2 cellular contexts compared by ENCODE assay signal in genomic region chr15:56946150-56946549, GRCh38.
TF ChIP-seq lines count a peak whose summit lies in the region.

No MANE protein-coding gene starts in this region.

TF ChIP-seq in SK-N-SH treated with all-trans-retinoic acid at 6 μM for 48 hours, 23 proteins besides CTCF, POLR2A, EP300 and RAD21 (continued from another document):
- TF ChIP-seq, protein P1, sequence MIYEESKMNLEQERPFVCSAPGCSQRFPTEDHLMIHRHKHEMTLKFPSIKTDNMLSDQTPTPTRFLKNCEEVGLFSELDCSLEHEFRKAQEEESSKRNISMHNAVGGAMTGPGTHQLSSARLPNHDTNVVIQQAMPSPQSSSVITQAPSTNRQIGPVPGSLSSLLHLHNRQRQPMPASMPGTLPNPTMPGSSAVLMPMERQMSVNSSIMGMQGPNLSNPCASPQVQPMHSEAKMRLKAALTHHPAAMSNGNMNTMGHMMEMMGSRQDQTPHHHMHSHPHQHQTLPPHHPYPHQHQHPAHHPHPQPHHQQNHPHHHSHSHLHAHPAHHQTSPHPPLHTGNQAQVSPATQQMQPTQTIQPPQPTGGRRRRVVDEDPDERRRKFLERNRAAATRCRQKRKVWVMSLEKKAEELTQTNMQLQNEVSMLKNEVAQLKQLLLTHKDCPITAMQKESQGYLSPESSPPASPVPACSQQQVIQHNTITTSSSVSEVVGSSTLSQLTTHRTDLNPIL (CRISPR knock-in tag; IDR thresholded peaks at IDR 0.05; ENCODE audit: low read depth) = no peak
- TF ChIP-seq RARB (CRISPR knock-in tag; IDR thresholded peaks at IDR 0.05) (no peak), TCF4 (CRISPR knock-in tag; IDR thresholded peaks at IDR 0.05; ENCODE audit: borderline replicate concordance) (no peak), SNAI2 (CRISPR knock-in tag; IDR thresholded peaks at IDR 0.05) (no peak), PATZ1 (CRISPR knock-in tag; IDR thresholded peaks at IDR 0.05; ENCODE audit: borderline replicate concordance) (no peak), ZFP30 (CRISPR knock-in tag; IDR thresholded peaks at IDR 0.05) (peak; percentile 97)
- TF ChIP-seq, protein P2, sequence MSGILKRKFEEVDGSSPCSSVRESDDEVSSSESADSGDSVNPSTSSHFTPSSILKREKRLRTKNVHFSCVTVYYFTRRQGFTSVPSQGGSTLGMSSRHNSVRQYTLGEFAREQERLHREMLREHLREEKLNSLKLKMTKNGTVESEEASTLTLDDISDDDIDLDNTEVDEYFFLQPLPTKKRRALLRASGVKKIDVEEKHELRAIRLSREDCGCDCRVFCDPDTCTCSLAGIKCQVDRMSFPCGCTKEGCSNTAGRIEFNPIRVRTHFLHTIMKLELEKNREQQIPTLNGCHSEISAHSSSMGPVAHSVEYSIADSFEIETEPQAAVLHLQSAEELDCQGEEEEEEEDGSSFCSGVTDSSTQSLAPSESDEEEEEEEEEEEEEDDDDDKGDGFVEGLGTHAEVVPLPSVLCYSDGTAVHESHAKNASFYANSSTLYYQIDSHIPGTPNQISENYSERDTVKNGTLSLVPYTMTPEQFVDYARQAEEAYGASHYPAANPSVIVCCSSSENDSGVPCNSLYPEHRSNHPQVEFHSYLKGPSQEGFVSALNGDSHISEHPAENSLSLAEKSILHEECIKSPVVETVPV (CRISPR knock-in tag; IDR thresholded peaks at IDR 0.05) = no peak

TF ChIP-seq in SK-N-SH, 30 proteins besides CTCF, POLR2A, EP300 and RAD21:
- TF ChIP-seq, protein P3, sequence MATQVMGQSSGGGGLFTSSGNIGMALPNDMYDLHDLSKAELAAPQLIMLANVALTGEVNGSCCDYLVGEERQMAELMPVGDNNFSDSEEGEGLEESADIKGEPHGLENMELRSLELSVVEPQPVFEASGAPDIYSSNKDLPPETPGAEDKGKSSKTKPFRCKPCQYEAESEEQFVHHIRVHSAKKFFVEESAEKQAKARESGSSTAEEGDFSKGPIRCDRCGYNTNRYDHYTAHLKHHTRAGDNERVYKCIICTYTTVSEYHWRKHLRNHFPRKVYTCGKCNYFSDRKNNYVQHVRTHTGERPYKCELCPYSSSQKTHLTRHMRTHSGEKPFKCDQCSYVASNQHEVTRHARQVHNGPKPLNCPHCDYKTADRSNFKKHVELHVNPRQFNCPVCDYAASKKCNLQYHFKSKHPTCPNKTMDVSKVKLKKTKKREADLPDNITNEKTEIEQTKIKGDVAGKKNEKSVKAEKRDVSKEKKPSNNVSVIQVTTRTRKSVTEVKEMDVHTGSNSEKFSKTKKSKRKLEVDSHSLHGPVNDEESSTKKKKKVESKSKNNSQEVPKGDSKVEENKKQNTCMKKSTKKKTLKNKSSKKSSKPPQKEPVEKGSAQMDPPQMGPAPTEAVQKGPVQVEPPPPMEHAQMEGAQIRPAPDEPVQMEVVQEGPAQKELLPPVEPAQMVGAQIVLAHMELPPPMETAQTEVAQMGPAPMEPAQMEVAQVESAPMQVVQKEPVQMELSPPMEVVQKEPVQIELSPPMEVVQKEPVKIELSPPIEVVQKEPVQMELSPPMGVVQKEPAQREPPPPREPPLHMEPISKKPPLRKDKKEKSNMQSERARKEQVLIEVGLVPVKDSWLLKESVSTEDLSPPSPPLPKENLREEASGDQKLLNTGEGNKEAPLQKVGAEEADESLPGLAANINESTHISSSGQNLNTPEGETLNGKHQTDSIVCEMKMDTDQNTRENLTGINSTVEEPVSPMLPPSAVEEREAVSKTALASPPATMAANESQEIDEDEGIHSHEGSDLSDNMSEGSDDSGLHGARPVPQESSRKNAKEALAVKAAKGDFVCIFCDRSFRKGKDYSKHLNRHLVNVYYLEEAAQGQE (IDR thresholded peaks at IDR 0.05; ENCODE audit: low read depth, low read length) = no peak
- TF ChIP-seq TEAD4 (IDR thresholded peaks at IDR 0.05; ENCODE audit: borderline replicate concordance, insufficient read depth) (no peak), GABPA (IDR thresholded peaks at IDR 0.05; ENCODE audit: low read depth) (no peak), POLR2AphosphoS5 (IDR thresholded peaks at IDR 0.05; ENCODE audit: low read depth, low read length) (no peak), FOXM1 (IDR thresholded peaks at IDR 0.05; ENCODE audit: low read depth) (no peak), ZBTB33 (IDR thresholded peaks at IDR 0.05; ENCODE audit: borderline replicate concordance, low read depth) (no peak)
- TF ChIP-seq, protein P4, sequence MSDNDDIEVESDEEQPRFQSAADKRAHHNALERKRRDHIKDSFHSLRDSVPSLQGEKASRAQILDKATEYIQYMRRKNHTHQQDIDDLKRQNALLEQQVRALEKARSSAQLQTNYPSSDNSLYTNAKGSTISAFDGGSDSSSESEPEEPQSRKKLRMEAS (IDR thresholded peaks at IDR 0.05; ENCODE audit: low read depth) = no peak
- TF ChIP-seq, protein P5, sequence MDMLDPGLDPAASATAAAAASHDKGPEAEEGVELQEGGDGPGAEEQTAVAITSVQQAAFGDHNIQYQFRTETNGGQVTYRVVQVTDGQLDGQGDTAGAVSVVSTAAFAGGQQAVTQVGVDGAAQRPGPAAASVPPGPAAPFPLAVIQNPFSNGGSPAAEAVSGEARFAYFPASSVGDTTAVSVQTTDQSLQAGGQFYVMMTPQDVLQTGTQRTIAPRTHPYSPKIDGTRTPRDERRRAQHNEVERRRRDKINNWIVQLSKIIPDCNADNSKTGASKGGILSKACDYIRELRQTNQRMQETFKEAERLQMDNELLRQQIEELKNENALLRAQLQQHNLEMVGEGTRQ (IDR thresholded peaks at IDR 0.05; ENCODE audit: borderline replicate concordance, low read depth, low read length) = no peak
TF ChIP-seq in SK-N-SH: peak in this region for 0.
